ENCODE assay signal across 31 cellular contexts in the genomic region with DNA sequence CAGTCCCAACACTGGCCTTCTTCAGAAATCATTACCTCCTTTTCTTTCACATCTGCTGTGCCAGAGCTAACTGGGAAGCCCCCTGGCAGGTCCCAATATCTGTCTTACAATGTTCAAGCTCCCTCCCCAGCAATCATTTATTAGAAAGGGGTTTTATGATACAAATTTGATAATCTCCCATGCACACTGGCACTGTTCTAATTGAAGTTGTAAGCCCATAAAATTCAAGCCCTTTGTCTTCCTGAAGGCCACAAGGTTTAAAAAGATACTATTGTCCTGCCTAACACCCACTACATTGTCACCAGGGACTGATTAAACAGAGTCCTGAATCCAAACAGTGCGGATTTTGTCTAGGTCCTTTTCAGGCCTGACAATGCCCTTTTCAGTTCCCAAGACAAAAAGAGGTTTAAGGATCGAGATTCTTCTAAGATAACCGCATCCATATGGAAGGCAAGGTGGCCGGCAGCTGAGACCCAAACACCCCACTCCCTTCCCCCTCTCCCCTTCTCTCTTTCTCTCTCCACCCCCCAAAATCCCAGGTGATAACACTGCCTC. TPM values are rescaled to one million over a fixed set of nuclear protein-coding genes. Genes with fewer than 3 reads are reported as not detected.
"Had no signal": no experiment of that assay in that cellular context is flagged by ENCODE, and none has a peak within 500 bp of the region (broad histone marks: within the 10 kb centered on the region; RNA-seq: fewer than 3 reads in every experiment).

No MANE protein-coding gene starts in this region.

- H3K36me3 Mint-ChIP-seq: activated CD4-positive, alpha-beta memory T cell treated with anti-CD3 and anti-CD28 coated beads for 36 hours; activated naive CD8-positive, alpha-beta T cell; WTC11 had no signal

- H3K27ac ChIP-seq: brain microvascular endothelial cell, cardiac muscle cell, Peyer's patch, SJSA1 had no signal

- H3K9me3 Mint-ChIP-seq: activated CD4-positive, alpha-beta memory T cell treated with anti-CD3 and anti-CD28 coated beads for 36 hours; activated CD4-positive, alpha-beta T cell treated with anti-CD3 and anti-CD28 coated beads, Interleukin-2, amount 10 ng/mL, durations not matched to agents 24 days and 14 days; activated naive CD4-positive, alpha-beta T cell treated with anti-CD3 and anti-CD28 coated beads for 36 hours; activated T-cell treated with anti-CD3 and anti-CD28 coated beads, Interleukin-2, amount 50 U/mL, for 4 hours; activated T-helper 17 cell treated with anti-CD3 and anti-CD28 coated beads, Interleukin-2, amount 50 U/mL, for 72 hours; T-helper 1 cell treated with Interleukin-12 subunit alpha and Interleukin-12 subunit beta and Interleukin-4 antibody, amounts not matched to agents 30 μg/mL and 1 μg/mL, for 36 hours; WTC11 had no signal

- H3K4me3 ChIP-seq: cardiac muscle cell, Peyer's patch, SJSA1 had no signal

- H3K9me3 ChIP-seq: SJSA1 had no signal

- ATAC-seq: activated T-cell treated with anti-CD3 and anti-CD28 coated beads, Interleukin-2, amount 50 U/mL, for 4 hours; activated T-helper 17 cell treated with anti-CD3 and anti-CD28 coated beads, Interleukin-2, amount 50 U/mL, for 72 hours had no signal

- H3K36me3 ChIP-seq: brain microvascular endothelial cell, cardiac muscle cell, Peyer's patch, SJSA1 had no signal

- H3K4me3 Mint-ChIP-seq: activated CD4-positive, alpha-beta memory T cell treated with anti-CD3 and anti-CD28 coated beads for 36 hours; activated CD4-positive, alpha-beta T cell treated with anti-CD3 and anti-CD28 coated beads, Interleukin-2, amount 10 ng/mL, durations not matched to agents 24 days and 14 days; activated naive CD4-positive, alpha-beta T cell treated with anti-CD3 and anti-CD28 coated beads for 36 hours; activated naive CD8-positive, alpha-beta T cell; activated T-cell treated with anti-CD3 and anti-CD28 coated beads, Interleukin-2, amount 50 U/mL, for 4 hours; activated T-helper 17 cell treated with anti-CD3 and anti-CD28 coated beads, Interleukin-2, amount 50 U/mL, for 72 hours; T-helper 1 cell treated with Interleukin-12 subunit alpha and Interleukin-12 subunit beta and Interleukin-4 antibody, amounts not matched to agents 30 μg/mL and 1 μg/mL, for 36 hours had no signal

- H3K4me1 Mint-ChIP-seq: activated CD4-positive, alpha-beta T cell treated with anti-CD3 and anti-CD28 coated beads, Interleukin-2, amount 10 ng/mL, durations not matched to agents 24 days and 14 days; activated T-helper 17 cell treated with anti-CD3 and anti-CD28 coated beads, Interleukin-2, amount 50 U/mL, for 72 hours had no signal

- DNase-seq: activated CD4-positive, alpha-beta memory T cell treated with anti-CD3 and anti-CD28 coated beads for 36 hours; activated CD4-positive, CD25-positive, alpha-beta regulatory T cell treated with anti-CD3 and anti-CD28 coated beads, Interleukin-2, amount 50 U/mL, for 72 hours; activated CD8-positive, alpha-beta memory T cell treated with anti-CD3 and anti-CD28 coated beads for 24 hours; activated gamma-delta T cell; activated naive CD4-positive, alpha-beta T cell treated with anti-CD3 and anti-CD28 coated beads for 36 hours; activated T-cell treated with anti-CD3 and anti-CD28 coated beads, Interleukin-2, amount 50 U/mL, for 4 hours; amygdala; brain microvascular endothelial cell; IMR-90; Kasumi-1; KBM-7; NCI-H1105 treated with DMSO at 0.1 percent for 48 hours; NCI-H1436 treated with DMSO at 0.1 percent for 48 hours; NCI-H187; NCI-H2107; NCI-H2171 treated with DMSO at 0.1 percent for 48 hours; NCI-H226; NCI-H69; NK-92 treated with Interleukin-12 subunit alpha and Interleukin-12 subunit beta, amount 100 ng/mL, for 24 hours; OCI-M1; Peyer's patch; SHP77; T-helper 9 cell had no signal

- H3K27ac Mint-ChIP-seq: activated CD4-positive, alpha-beta memory T cell treated with anti-CD3 and anti-CD28 coated beads for 36 hours; activated CD4-positive, alpha-beta T cell treated with anti-CD3 and anti-CD28 coated beads, Interleukin-2, amount 10 ng/mL, durations not matched to agents 24 days and 14 days; activated naive CD4-positive, alpha-beta T cell treated with anti-CD3 and anti-CD28 coated beads for 36 hours; activated naive CD8-positive, alpha-beta T cell; activated T-helper 17 cell treated with anti-CD3 and anti-CD28 coated beads, Interleukin-2, amount 50 U/mL, for 72 hours; T-helper 1 cell treated with Interleukin-12 subunit alpha and Interleukin-12 subunit beta and Interleukin-4 antibody, amounts not matched to agents 30 μg/mL and 1 μg/mL, for 36 hours; WTC11 had no signal

RNA-seq across cellular contexts. Expression of a gene that starts 3.3 kb away (rescaled TPM):
- total RNA-seq: activated CD4-positive, alpha-beta memory T cell treated with anti-CD3 and anti-CD28 coated beads for 36 hours; activated CD4-positive, alpha-beta T cell treated with anti-CD3 and anti-CD28 coated beads, Interleukin-2, amount 10 ng/mL, durations not matched to agents 24 days and 14 days; activated naive CD4-positive, alpha-beta T cell treated with anti-CD3 and anti-CD28 coated beads for 36 hours; activated T-cell treated with anti-CD3 and anti-CD28 coated beads, Interleukin-2, amount 50 U/mL, for 4 hours; activated T-helper 17 cell treated with anti-CD3 and anti-CD28 coated beads, Interleukin-2, amount 50 U/mL, for 72 hours; IMR-90; Peyer's patch; SJSA1; WTC11 had no signal
- polyA plus RNA-seq: cardiac muscle cell, IMR-90 had no signal

RNA-seq across cellular contexts. Expression of a gene that starts 59.0 kb away (rescaled TPM):
- total RNA-seq: activated CD4-positive, alpha-beta memory T cell treated with anti-CD3 and anti-CD28 coated beads for 36 hours; activated CD4-positive, alpha-beta T cell treated with anti-CD3 and anti-CD28 coated beads, Interleukin-2, amount 10 ng/mL, durations not matched to agents 24 days and 14 days; activated naive CD4-positive, alpha-beta T cell treated with anti-CD3 and anti-CD28 coated beads for 36 hours; activated T-helper 17 cell treated with anti-CD3 and anti-CD28 coated beads, Interleukin-2, amount 50 U/mL, for 72 hours; cardiac muscle cell; IMR-90; NCI-H460; Peyer's patch; SJSA1; WTC11 had no signal
- polyA plus RNA-seq: IMR-90 had no signal
